ENCODE assay signal across 8 cellular contexts in genomic region chr22:36480941-36481392, GRCh38. TPM values are rescaled to one million over a fixed set of nuclear protein-coding genes. Genes with fewer than 3 reads are reported as not detected.
DNase-seq lines count a peak whose midpoint lies in the region; ATAC-seq and TF ChIP-seq lines count a peak whose summit lies in the region.

No MANE protein-coding gene starts in this region.

- ATAC-seq in HG03520 (IDR thresholded peaks at IDR 0.05; ENCODE audit: unreplicated experiment) (peak; percentile 6), HG02678 (IDR thresholded peaks at IDR 0.05; ENCODE audit: unreplicated experiment) (no peak), GM18505 (IDR thresholded peaks at IDR 0.05; ENCODE audit: unreplicated experiment) (no peak), HG03095 (IDR thresholded peaks at IDR 0.05; ENCODE audit: unreplicated experiment) (no peak)
- no peak for ATAC-seq in naive thymus-derived CD8-positive, alpha-beta T cell

- intact Hi-C loops in CD14-positive monocyte (cut with micrococcal nuclease) = loop anchor here in 1 of 2 donors (1.0 kb wide), 1 partner anchor 48 kb away; the partner anchor contains the start of gene EIF3D

- H3K4me1 Mint-ChIP-seq in CD14-positive monocyte = peaks cover 10% of the 10 kb centered on the region
- H3K4me1 Mint-ChIP-seq in naive thymus-derived CD8-positive, alpha-beta T cell = peaks cover 14 to 33% (median 20%) of the 10 kb centered on the region in 4 donors

- H3K4me3 Mint-ChIP-seq in CD14-positive monocyte = peak overlapping the region; percentile 87 to 93
- peak overlapping the region; percentile 91 to 98 (median 96) for H3K4me3 Mint-ChIP-seq in naive thymus-derived CD8-positive, alpha-beta T cell

- TF ChIP-seq CTCF in CD14-positive monocyte (IDR thresholded peaks at IDR 0.05) = no peak

- H3K27ac Mint-ChIP-seq in CD14-positive monocyte = peak overlapping the region; percentile 98 to 100 (median 99)
- peak overlapping the region; percentile 90 to 99 (median 97) for H3K27ac Mint-ChIP-seq in naive thymus-derived CD8-positive, alpha-beta T cell

- DNase-seq in CD14-positive monocyte (ENCODE audit: low spot score) = no peak
- no peak for DNase-seq in caudate nucleus (lab: John Stamatoyannopoulos, UW)
- DNase-seq in naive thymus-derived CD8-positive, alpha-beta T cell = no peak
- no peak for DNase-seq in RPMI8226

- no peak for TF ChIP-seq POLR2A in GM18505 (IDR thresholded peaks at IDR 0.05; ENCODE audit: borderline replicate concordance, extremely low read depth, insufficient read depth, insufficient read length)

- peak overlapping the region; percentile 99 for H3K27ac ChIP-seq in caudate nucleus (ENCODE audit: low read depth, low read length)

- H3K27me3 Mint-ChIP-seq in CD14-positive monocyte (ENCODE audit: low read depth in 3 of 3) = peaks cover 0 to 3% (median 0%) of the 10 kb centered on the region in 3 donors
- H3K27me3 Mint-ChIP-seq in naive thymus-derived CD8-positive, alpha-beta T cell = no peaks in the 10 kb centered on the region

- no peaks in the 10 kb centered on the region for H3K9me3 Mint-ChIP-seq in CD14-positive monocyte
- no peaks in the 10 kb centered on the region for H3K9me3 Mint-ChIP-seq in naive thymus-derived CD8-positive, alpha-beta T cell

- POLR2A ChIA-PET in naive thymus-derived CD8-positive, alpha-beta T cell (lab: Charles Lee) = interaction anchor here (1.0 to 2.9 kb wide), 18 partner anchors 11 to 193 kb away, joined by 3 to 28 read pairs (median 4); partner anchors contain the start of genes EIF3D, FOXRED2 and MYH9

- peaks cover 35 to 44% of the 10 kb centered on the region in 2 donors for H3K36me3 Mint-ChIP-seq in CD14-positive monocyte
- peaks cover 0 to 44% (median 8%) of the 10 kb centered on the region in 3 donors for H3K36me3 Mint-ChIP-seq in naive thymus-derived CD8-positive, alpha-beta T cell

RNA-seq across cellular contexts. Expression of gene TXN2, which starts 0.5 kb away (rescaled TPM):
- polyA plus RNA-seq in CD14-positive monocyte = 100 to 1,000 TPM; 140 to 141 TPM
- total RNA-seq in naive thymus-derived CD8-positive, alpha-beta T cell = 10 to 100 TPM; 40.8 to 43.4 TPM
- polyA plus RNA-seq in naive thymus-derived CD8-positive, alpha-beta T cell = 100 to 1,000 TPM; 145 to 158 (median 157) TPM

RNA-seq across cellular contexts. Expression of gene FOXRED2, which starts 25.9 kb away (rescaled TPM):
- polyA plus RNA-seq in CD14-positive monocyte = 1 to 10 TPM; 1.9 to 2.0 TPM
- 1 to 10 TPM; 6.7 to 6.8 TPM for total RNA-seq in naive thymus-derived CD8-positive, alpha-beta T cell
- polyA plus RNA-seq in naive thymus-derived CD8-positive, alpha-beta T cell = 1 to 10 TPM; 1.8 to 6.8 (median 3.9) TPM

RNA-seq across cellular contexts. Expression of gene EIF3D, which starts 48.0 kb away (rescaled TPM):
- polyA plus RNA-seq in CD14-positive monocyte = 100 to 1,000 TPM; 102 to 122 TPM
- 100 to 1,000 TPM; 269 to 276 TPM for total RNA-seq in naive thymus-derived CD8-positive, alpha-beta T cell
- polyA plus RNA-seq in naive thymus-derived CD8-positive, alpha-beta T cell = 100 to 1,000 TPM; 129 to 190 (median 173) TPM
